In the genomic region with DNA sequence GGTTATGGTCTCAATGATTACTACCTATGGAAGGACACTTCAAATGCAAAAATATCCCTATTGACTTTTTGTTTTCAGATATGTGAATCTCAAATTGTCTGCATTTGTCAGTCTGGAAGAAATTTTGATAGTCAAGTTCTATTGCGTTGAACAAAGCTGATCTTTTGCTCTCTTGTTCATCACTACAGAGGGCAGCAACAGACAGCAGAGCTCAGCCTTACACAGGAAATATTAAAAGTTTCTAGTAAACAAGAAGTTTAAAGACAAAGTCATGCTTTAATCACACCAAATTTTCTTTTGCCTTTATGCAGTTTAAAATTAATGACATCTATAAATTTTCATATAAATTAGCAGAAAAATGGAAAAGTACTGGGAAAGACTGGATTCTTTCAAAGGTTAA, we compare ENCODE assay signal across 21 cellular contexts.
"Had no signal": no experiment of that assay in that cellular context is flagged by ENCODE, and none has a peak within 500 bp of the region (broad histone marks: within the 10 kb centered on the region; RNA-seq: fewer than 3 reads in every experiment).

No MANE protein-coding gene starts in this region.

- H3K9me3 ChIP-seq: adrenal gland, ascending aorta, left ventricle myocardium inferior, neutrophil, ovary, psoas muscle, right atrium auricular region, suprapubic skin, tibial nerve had no signal

- H3K27me3 ChIP-seq: adrenal gland, ascending aorta, neutrophil, ovary, right atrium auricular region, suprapubic skin, tibial nerve had no signal

- DNase-seq: activated CD4-positive, alpha-beta T cell treated with anti-CD3 and anti-CD28 coated beads for 1 hour; activated CD4-positive, alpha-beta T cell treated with anti-CD3 and anti-CD28 coated beads, Interleukin-2, amount 50 U/mL, for 1 hour; activated gamma-delta T cell treated with Interleukin-2 at 50 U/mL for 16 hours; activated T-cell treated with anti-CD3 and anti-CD28 coated beads, Interleukin-2, amount 50 U/mL, for 1 hour; adrenal gland; central memory CD4-positive, alpha-beta T cell; endodermal cell; glutamatergic neuron; kidney glomerular epithelial cell; left ventricle myocardium inferior; ovary; psoas muscle; stimulated activated CD4-positive, alpha-beta T cell treated with anti-CD3 and anti-CD28 coated beads, Interleukin-2, amount 100 ng/mL, for 24 hours; stimulated activated naive CD8-positive, alpha-beta T cell treated with anti-CD3 and anti-CD28 coated beads, Interleukin-15, amount 100 ng/mL, for 72 hours had no signal

- H3K4me1 ChIP-seq: adrenal gland, ascending aorta, left ventricle myocardium inferior, psoas muscle, right atrium auricular region, suprapubic skin had no signal

- H3K4me3 ChIP-seq: adrenal gland, ascending aorta, left ventricle myocardium inferior, ovary, psoas muscle, right atrium auricular region, suprapubic skin, tibial nerve had no signal

- ATAC-seq: psoas muscle; stimulated activated effector memory CD8-positive, alpha-beta T cell treated with anti-CD3 and anti-CD28 coated beads, Interleukin-12 subunit alpha, Interleukin-12 subunit beta, amount 100 ng/mL, for 72 hours; stimulated activated naive CD8-positive, alpha-beta T cell treated with anti-CD3 and anti-CD28 coated beads, Interleukin-15, amount 100 ng/mL, for 72 hours had no signal

- H3K36me3 ChIP-seq: adrenal gland, ascending aorta, left ventricle myocardium inferior, neutrophil, ovary, right atrium auricular region, suprapubic skin, tibial nerve had no signal

- H3K27ac ChIP-seq: adrenal gland, ascending aorta, epithelial cell of prostate, left ventricle myocardium inferior, neutrophil, ovary, psoas muscle, right atrium auricular region, suprapubic skin had no signal
